ENCODE assay signal across 10 cellular contexts in the genomic region with DNA sequence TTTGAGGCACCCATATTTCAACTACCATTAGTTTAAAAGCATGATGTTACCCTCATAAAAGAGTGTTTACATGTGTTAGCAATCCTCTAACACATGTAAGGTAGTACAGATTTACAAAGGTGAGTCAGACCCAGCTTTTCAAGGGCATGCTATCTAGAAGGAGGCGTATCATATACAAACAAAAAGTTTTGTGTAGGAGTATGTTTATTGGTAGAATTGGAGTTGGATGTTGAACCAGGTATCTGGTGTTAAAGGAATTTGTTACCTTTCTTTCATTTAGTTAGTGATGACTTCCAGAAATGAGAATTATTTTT. TPM values are rescaled to one million over a fixed set of nuclear protein-coding genes. Genes with fewer than 3 reads are reported as not detected.
DNase-seq lines count a peak whose midpoint lies in the region; ATAC-seq lines count a peak whose summit lies in the region.
"Had no signal": no experiment of that assay in that cellular context is flagged by ENCODE, and none has a peak within 500 bp of the region (broad histone marks: within the 10 kb centered on the region; RNA-seq: fewer than 3 reads in every experiment).

No MANE protein-coding gene starts in this region.

- H3K36me3 Mint-ChIP-seq in stimulated activated effector memory CD8-positive, alpha-beta T cell treated with anti-CD3 and anti-CD28 coated beads, Interleukin-12 subunit alpha, Interleukin-12 subunit beta, amount 100 ng/mL, for 72 hours: peaks cover 14% of the 10 kb centered on the region
- H3K36me3 Mint-ChIP-seq: IgD-negative memory B cell had no signal

- peaks cover 36% of the 10 kb centered on the region for H3K4me1 Mint-ChIP-seq in stimulated activated effector memory CD8-positive, alpha-beta T cell treated with anti-CD3 and anti-CD28 coated beads, Interleukin-12 subunit alpha, Interleukin-12 subunit beta, amount 100 ng/mL, for 72 hours

- in situ Hi-C loops in SK-MEL-5 (cut with HindIII; ENCODE audit: low pct_unique_long_range_greater_than_20kb, low sequenced_read_pairs): no loop called here

- ATAC-seq in stimulated activated effector memory CD8-positive, alpha-beta T cell treated with anti-CD3 and anti-CD28 coated beads, Interleukin-12 subunit alpha, Interleukin-12 subunit beta, amount 100 ng/mL, for 72 hours: peak; percentile 44
- ATAC-seq in HG03469 (IDR thresholded peaks at IDR 0.05; ENCODE audit: unreplicated experiment) (no peak), GM21367 (IDR thresholded peaks at IDR 0.05; ENCODE audit: unreplicated experiment) (no peak)

- no peak overlapping the region for H3K4me3 Mint-ChIP-seq in stimulated activated effector memory CD8-positive, alpha-beta T cell treated with anti-CD3 and anti-CD28 coated beads, Interleukin-12 subunit alpha, Interleukin-12 subunit beta, amount 100 ng/mL, for 72 hours

- DNase-seq in NCI-H82 (lab: John Stamatoyannopoulos, UW): peak; percentile 16
- no peak for DNase-seq in NCI-H82 treated with DMSO at 0.1 percent for 48 hours (lab: John Stamatoyannopoulos, UW; ENCODE audit: unreplicated experiment)
- peak; percentile 16 for DNase-seq in SK-MEL-5 (ENCODE audit: low read depth, low spot score)
- peak; percentile 59 for DNase-seq in fibroblast of peridontal ligament (ENCODE audit: extremely low read depth)
- no peak for DNase-seq in stimulated activated effector memory CD8-positive, alpha-beta T cell treated with anti-CD3 and anti-CD28 coated beads, Interleukin-12 subunit alpha, Interleukin-12 subunit beta, amount 100 ng/mL, for 72 hours (ENCODE audit: low spot score in 2 of 2)
- no peak for DNase-seq in GM03348 (ENCODE audit: low spot score)
- DNase-seq: islet precursor cell had no signal

- H3K9me3 Mint-ChIP-seq in stimulated activated effector memory CD8-positive, alpha-beta T cell treated with anti-CD3 and anti-CD28 coated beads, Interleukin-12 subunit alpha, Interleukin-12 subunit beta, amount 100 ng/mL, for 72 hours: no peaks in the 10 kb centered on the region
- H3K9me3 Mint-ChIP-seq: IgD-negative memory B cell had no signal

- no peak overlapping the region for H3K27ac Mint-ChIP-seq in stimulated activated effector memory CD8-positive, alpha-beta T cell treated with anti-CD3 and anti-CD28 coated beads, Interleukin-12 subunit alpha, Interleukin-12 subunit beta, amount 100 ng/mL, for 72 hours

RNA-seq across cellular contexts. Expression of a gene that starts 2.4 kb away (rescaled TPM):
- total RNA-seq in SK-MEL-5 (2014; rRNA removed; shearing (Covaris generic)): 154 and 171 TPM in 2 replicates
- 83.7 and 95.5 TPM in 2 replicates for polyA plus RNA-seq in SK-MEL-5 (2015; cell fraction: cytosol; rRNA removed)
- 28.0 and 28.3 TPM in 2 replicates for polyA plus RNA-seq in SK-MEL-5 (2015; cell fraction: nucleus; rRNA removed)

RNA-seq across cellular contexts. Expression of a gene that starts 15.2 kb away (rescaled TPM):
- total RNA-seq in SK-MEL-5 (2014; rRNA removed; shearing (Covaris generic)): 17.4 and 23.2 TPM in 2 replicates
- polyA plus RNA-seq in SK-MEL-5 (2015; cell fraction: cytosol; rRNA removed): 15.1 and 20.0 TPM in 2 replicates
- polyA plus RNA-seq in SK-MEL-5 (2015; cell fraction: nucleus; rRNA removed): 20.0 and 30.9 TPM in 2 replicates

Comparison
In these comparisons a context has a peak if more than half of its experiments do, and no peak if none do; other contexts are left out.
1. DNase-seq: peak in NCI-H82 (single experiment), SK-MEL-5 (single experiment) and fibroblast of peridontal ligament (single experiment); none in NCI-H82 treated with DMSO at 0.1 percent for 48 hours (single experiment), stimulated activated effector memory CD8-positive, alpha-beta T cell treated with anti-CD3 and anti-CD28 coated beads, Interleukin-12 subunit alpha, Interleukin-12 subunit beta, amount 100 ng/mL, for 72 hours (0 of 2) and GM03348 (single experiment).